21 cellular contexts compared by ENCODE assay signal in the genomic region with DNA sequence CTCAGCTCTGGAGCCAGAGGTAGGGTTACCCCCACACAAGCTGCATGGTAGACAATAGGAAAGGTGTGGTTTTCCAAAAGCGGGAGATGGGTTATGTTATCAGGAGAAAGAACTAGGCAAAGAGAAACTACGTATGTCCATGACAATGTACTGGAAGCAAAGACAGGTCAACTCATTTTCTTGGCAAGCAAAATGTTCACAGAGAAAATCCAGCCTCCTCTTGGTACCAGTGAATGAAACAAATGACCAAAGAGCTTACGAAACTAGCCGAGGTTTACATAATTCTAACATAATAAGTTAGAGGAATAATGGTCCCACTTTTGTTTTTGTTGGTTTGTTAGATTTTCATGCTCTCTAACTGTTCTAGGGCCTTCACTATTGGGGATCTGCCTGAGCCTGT.
DNase-seq lines count a peak whose midpoint lies in the region; ATAC-seq and TF ChIP-seq lines count a peak whose summit lies in the region.
"Had no signal": no experiment of that assay in that cellular context is flagged by ENCODE, and none has a peak within 500 bp of the region (broad histone marks: within the 10 kb centered on the region; RNA-seq: fewer than 3 reads in every experiment).

No MANE protein-coding gene starts in this region.

- no peak overlapping the region for H3K4me2 ChIP-seq in smooth muscle cell
- H3K4me2 ChIP-seq: BLaER1 treated with 17β-estradiol and CSF1 and Interleukin-3, amounts not matched to agents 10 nM and 100 nM; PC-9 had no signal

- ATAC-seq in GM18861 (IDR thresholded peaks at IDR 0.05; ENCODE audit: unreplicated experiment): no peak
- ATAC-seq: Right ventricle myocardium inferior had no signal

- no peaks in the 10 kb centered on the region for H3K27me3 ChIP-seq in muscle layer of colon (ENCODE audit: control insufficient read depth in 1 of 2, insufficient read depth in 2 of 2, low read length in 2 of 2)
- no peaks in the 10 kb centered on the region for H3K27me3 ChIP-seq in smooth muscle cell (ENCODE audit: low read depth)
- H3K27me3 ChIP-seq: BLaER1 treated with 17β-estradiol and CSF1 and Interleukin-3, amounts not matched to agents 10 nM and 100 nM; SJSA1 had no signal

- H3K4me1 ChIP-seq in muscle layer of colon (ENCODE audit: insufficient read depth, low read length) (peaks cover 21% of the 10 kb centered on the region), smooth muscle cell (ENCODE audit: low read depth) (no peaks in the 10 kb centered on the region)
- H3K4me1 ChIP-seq: SJSA1 had no signal

- H3F3A ChIP-seq in smooth muscle cell (ENCODE audit: low read depth): no peaks in the 10 kb centered on the region

- H3K36me3 ChIP-seq in muscle layer of colon (ENCODE audit: insufficient read depth, low read length) (no peaks in the 10 kb centered on the region), smooth muscle cell (ENCODE audit: low read depth) (no peaks in the 10 kb centered on the region)
- H3K36me3 ChIP-seq: BLaER1 treated with 17β-estradiol and CSF1 and Interleukin-3, amounts not matched to agents 10 nM and 100 nM; SJSA1 had no signal

- no peak overlapping the region for H3K9ac ChIP-seq in muscle layer of colon (ENCODE audit: low read length)
- H3K9ac ChIP-seq in smooth muscle cell (ENCODE audit: low read depth): no peak overlapping the region
- H3K9ac ChIP-seq: BLaER1 treated with 17β-estradiol and CSF1 and Interleukin-3, amounts not matched to agents 10 nM and 100 nM had no signal

- no peak overlapping the region for H3K4me3 ChIP-seq in muscle layer of colon (ENCODE audit: low read depth in 1 of 2, low read length in 2 of 2)
- no peak overlapping the region for H3K4me3 ChIP-seq in smooth muscle cell
- H3K4me3 ChIP-seq: BLaER1 treated with 17β-estradiol and CSF1 and Interleukin-3, amounts not matched to agents 10 nM and 100 nM; PC-9; SJSA1 had no signal

- DNase-seq in amniotic epithelial cell (ENCODE audit: low read depth) (peak; percentile 58), fibroblast of peridontal ligament (ENCODE audit: extremely low read depth) (peak; percentile 34), smooth muscle cell (lab: John Stamatoyannopoulos, UW; ENCODE audit: unreplicated experiment) (no peak), NCI-H146 (lab: John Stamatoyannopoulos, UW) (no peak), NCI-H1694 treated with DMSO at 0.1 percent for 48 hours (lab: John Stamatoyannopoulos, UW) (no peak)
- DNase-seq: CD4-positive, alpha-beta T cell; COR-L47; DND-41; HCEC 1CT; KBM-7; MM.1S; NCI-H1694; NCI-H2081; NCI-H2227 treated with DMSO at 0.1 percent for 48 hours; NCI-H526 treated with DMSO at 0.1 percent for 48 hours; PC-9 had no signal

- H3K79me2 ChIP-seq in smooth muscle cell (ENCODE audit: low read depth): no peaks in the 10 kb centered on the region

- H4K20me1 ChIP-seq in smooth muscle cell (ENCODE audit: low read depth): no peaks in the 10 kb centered on the region

- 67% methylated on average over 4 of the region's 4 CpGs for WGBS in smooth muscle cell (ENCODE audit: low lambda C conversion rate)

- peak overlapping the region; percentile 69 for H3K27ac ChIP-seq in muscle layer of colon (ENCODE audit: low read depth, low read length)
- H3K27ac ChIP-seq in smooth muscle cell (ENCODE audit: low read depth): no peak overlapping the region
- H3K27ac ChIP-seq: BLaER1 treated with 17β-estradiol and CSF1 and Interleukin-3, amounts not matched to agents 10 nM and 100 nM; PC-9; SJSA1 had no signal

- H3K9me3 ChIP-seq in muscle layer of colon (ENCODE audit: low read length) (no peaks in the 10 kb centered on the region), smooth muscle cell (replicated peaks; ENCODE audit: low read depth) (no peaks in the 10 kb centered on the region)
- H3K9me3 ChIP-seq: SJSA1 had no signal

- TF ChIP-seq CTCF in smooth muscle cell (IDR thresholded peaks at IDR 0.05; ENCODE audit: borderline replicate concordance, insufficient read depth, poor library complexity, severe bottlenecking): no peak

- peak overlapping the region; percentile 61 for H2AFZ ChIP-seq in smooth muscle cell (ENCODE audit: low read depth)
- H2AFZ ChIP-seq: PC-9 had no signal

Comparison
In these comparisons a context has a peak if more than half of its experiments do, and no peak if none do; other contexts are left out.
1. DNase-seq: peak in amniotic epithelial cell (single experiment) and fibroblast of peridontal ligament (single experiment); none in smooth muscle cell (single experiment), NCI-H146 (single experiment) and NCI-H1694 treated with DMSO at 0.1 percent for 48 hours (single experiment).